ENCODE assay signal across 8 cellular contexts in genomic region chr12:131831021-131831571, GRCh38. TPM values are rescaled to one million over a fixed set of nuclear protein-coding genes. Genes with fewer than 3 reads are reported as not detected.
DNase-seq lines count a peak whose midpoint lies in the region; ATAC-seq and TF ChIP-seq lines count a peak whose summit lies in the region.

No MANE protein-coding gene starts in this region.

- CTCF ChIA-PET in CD4-positive, alpha-beta T cell (lab: Charles Lee), result no interaction called here

- no peak for DNase-seq in CD4-positive, alpha-beta T cell
- DNase-seq in NCI-H1092 treated with DMSO at 0.1 percent for 48 hours (lab: John Stamatoyannopoulos, UW), result peak; percentile 64
- no peak for DNase-seq in smooth muscle cell (lab: John Stamatoyannopoulos, UW; ENCODE audit: unreplicated experiment)

- no peaks in the 10 kb centered on the region for H4K20me1 ChIP-seq in smooth muscle cell (ENCODE audit: low read depth)

- no peaks in the 10 kb centered on the region for H3K9me3 Mint-ChIP-seq in CD4-positive, alpha-beta T cell
- H3K9me3 Mint-ChIP-seq in activated naive CD4-positive, alpha-beta T cell treated with anti-CD3 and anti-CD28 coated beads, Interleukin-2, amount 50 U/mL, for 24 hours, result no peaks in the 10 kb centered on the region

- peaks cover 39% of the 10 kb centered on the region for H3K27me3 ChIP-seq in CD4-positive, alpha-beta T cell (ENCODE audit: control insufficient read depth, insufficient read depth, low read length)
- H3K27me3 ChIP-seq in iPS-15b (ENCODE audit: control insufficient read depth, insufficient read depth, low read length), result peaks cover 14% of the 10 kb centered on the region
- H3K27me3 ChIP-seq in smooth muscle cell (ENCODE audit: low read depth), result peaks cover 50% of the 10 kb centered on the region

- no peak for TF ChIP-seq CTCF in CD4-positive, alpha-beta T cell (IDR thresholded peaks at IDR 0.05)
- TF ChIP-seq CTCF in smooth muscle cell (IDR thresholded peaks at IDR 0.05; ENCODE audit: borderline replicate concordance, insufficient read depth, poor library complexity, severe bottlenecking), result no peak

- H3K27ac ChIP-seq in CD4-positive, alpha-beta T cell (ENCODE audit: low read depth, low read length), result no peak overlapping the region
- H3K27ac ChIP-seq in smooth muscle cell (ENCODE audit: low read depth), result no peak overlapping the region

- ATAC-seq in CD4-positive, alpha-beta T cell (ENCODE audit: poor library complexity), result peak; percentile 39
- ATAC-seq in HG03025 (IDR thresholded peaks at IDR 0.05; ENCODE audit: low FRiP score, unreplicated experiment) (no peak), HG02623 (IDR thresholded peaks at IDR 0.05; ENCODE audit: unreplicated experiment) (no peak), HG02981 (IDR thresholded peaks at IDR 0.05; ENCODE audit: unreplicated experiment) (no peak)

- no peak overlapping the region for H3K27ac Mint-ChIP-seq in CD4-positive, alpha-beta T cell
- H3K27ac Mint-ChIP-seq in activated naive CD4-positive, alpha-beta T cell treated with anti-CD3 and anti-CD28 coated beads, Interleukin-2, amount 50 U/mL, for 24 hours, result no peak overlapping the region

- peaks cover 13% of the 10 kb centered on the region for H3K4me1 Mint-ChIP-seq in CD4-positive, alpha-beta T cell (ENCODE audit: low read depth)
- H3K4me1 Mint-ChIP-seq in activated naive CD4-positive, alpha-beta T cell treated with anti-CD3 and anti-CD28 coated beads, Interleukin-2, amount 50 U/mL, for 24 hours, result peaks cover 15% of the 10 kb centered on the region

- no peaks in the 10 kb centered on the region for H3F3A ChIP-seq in smooth muscle cell (ENCODE audit: low read depth)

- H3K4me2 ChIP-seq in smooth muscle cell, result peak overlapping the region; percentile 99

- WGBS in smooth muscle cell (ENCODE audit: low lambda C conversion rate), result 32% methylated on average over 23 of the region's 25 CpGs

- H2AFZ ChIP-seq in smooth muscle cell (ENCODE audit: low read depth), result peak overlapping the region; percentile 90

- no peaks in the 10 kb centered on the region for H3K9me3 ChIP-seq in CD4-positive, alpha-beta T cell (ENCODE audit: control insufficient read depth, low read length)
- H3K9me3 ChIP-seq in iPS-15b (ENCODE audit: control insufficient read depth, insufficient read depth, low read length), result no peaks in the 10 kb centered on the region
- no peaks in the 10 kb centered on the region for H3K9me3 ChIP-seq in smooth muscle cell (replicated peaks; ENCODE audit: low read depth)

- intact Hi-C loops in CD4-positive, alpha-beta T cell (cut with DNase I, micrococcal nuclease), result loop anchor here (10.0 kb wide), 2 partner anchors 114 to 726 kb away; partner anchors contain the start of gene EP400 (in 1 of the 2)

- H3K4me3 Mint-ChIP-seq in CD4-positive, alpha-beta T cell, result peak overlapping the region; percentile 78
- peak overlapping the region; percentile 67 for H3K4me3 Mint-ChIP-seq in activated naive CD4-positive, alpha-beta T cell treated with anti-CD3 and anti-CD28 coated beads, Interleukin-2, amount 50 U/mL, for 24 hours

- H3K4me1 ChIP-seq in iPS-15b (ENCODE audit: control insufficient read depth, insufficient read depth, low read length) (no peaks in the 10 kb centered on the region), smooth muscle cell (ENCODE audit: low read depth) (peaks cover 11% of the 10 kb centered on the region)

- peaks cover 44% of the 10 kb centered on the region for H3K27me3 Mint-ChIP-seq in CD4-positive, alpha-beta T cell
- peaks cover 25% of the 10 kb centered on the region for H3K27me3 Mint-ChIP-seq in activated naive CD4-positive, alpha-beta T cell treated with anti-CD3 and anti-CD28 coated beads, Interleukin-2, amount 50 U/mL, for 24 hours

- H3K36me3 Mint-ChIP-seq in CD4-positive, alpha-beta T cell (ENCODE audit: low read depth), result no peaks in the 10 kb centered on the region
- no peaks in the 10 kb centered on the region for H3K36me3 Mint-ChIP-seq in activated naive CD4-positive, alpha-beta T cell treated with anti-CD3 and anti-CD28 coated beads, Interleukin-2, amount 50 U/mL, for 24 hours

- peak overlapping the region; percentile 60 for H3K4me3 ChIP-seq in iPS-15b (ENCODE audit: low read depth, low read length)
- peak overlapping the region; percentile 63 for H3K4me3 ChIP-seq in smooth muscle cell

- peak overlapping the region; percentile 47 for H3K9ac ChIP-seq in iPS-15b (ENCODE audit: low read depth, low read length)
- no peak overlapping the region for H3K9ac ChIP-seq in smooth muscle cell (ENCODE audit: low read depth)

- H3K79me2 ChIP-seq in smooth muscle cell (ENCODE audit: low read depth), result no peaks in the 10 kb centered on the region

- H3K36me3 ChIP-seq in iPS-15b (ENCODE audit: control insufficient read depth, insufficient read depth, low read length), result no peaks in the 10 kb centered on the region
- H3K36me3 ChIP-seq in smooth muscle cell (ENCODE audit: low read depth), result no peaks in the 10 kb centered on the region

- POLR2A ChIA-PET in CD4-positive, alpha-beta T cell (lab: Charles Lee), result no interaction called here

RNA-seq across cellular contexts. Expression of gene MMP17, which starts 2.9 kb away (rescaled TPM):
- total RNA-seq in CD4-positive, alpha-beta T cell, result under 1 TPM; 0.17 to 0.27 TPM
- 0.81 and 1.6 TPM in 2 replicates for total RNA-seq in smooth muscle cell
- polyA plus RNA-seq in smooth muscle cell, result 1.3 and 4.3 TPM in 2 replicates
